13 cellular contexts compared by ENCODE assay signal in genomic region chr9:80649001-80649420, GRCh38.
DNase-seq lines count a peak whose midpoint lies in the region; ATAC-seq, FAIRE-seq and TF ChIP-seq lines count a peak whose summit lies in the region.
"Had no signal": no experiment of that assay in that cellular context is flagged by ENCODE, and none has a peak within 500 bp of the region (broad histone marks: within the 10 kb centered on the region; RNA-seq: fewer than 3 reads in every experiment).

No MANE protein-coding gene starts in this region.

- TF ChIP-seq POLR2A in GM12892 (IDR thresholded peaks at IDR 0.05; ENCODE audit: low read depth, low read length), result no peak

- H3K4me3 ChIP-seq in SJSA1, result no peak overlapping the region
- H3K4me3 ChIP-seq in fibroblast of villous mesenchyme (ENCODE audit: low read depth, low read length), result no peak overlapping the region
- no peak overlapping the region for H3K4me3 ChIP-seq in osteoblast (ENCODE audit: insufficient read depth, low read length)

- H3K27me3 ChIP-seq in SJSA1 (replicated peaks), result no peaks in the 10 kb centered on the region
- H3K27me3 ChIP-seq in osteoblast (ENCODE audit: insufficient read depth, low read length), result no peaks in the 10 kb centered on the region
- H3K27me3 ChIP-seq: neutrophil had no signal

- H3K27ac ChIP-seq in SJSA1 (peak overlapping the region; percentile 75), osteoblast (ENCODE audit: low read depth, low read length) (peak overlapping the region; percentile 70)
- H3K27ac ChIP-seq: C4-2B, neutrophil had no signal

- H2AFZ ChIP-seq in osteoblast (ENCODE audit: low read length), result no peak overlapping the region

- no peaks in the 10 kb centered on the region for H3K79me2 ChIP-seq in osteoblast (ENCODE audit: insufficient read depth, low read length)

- no peaks in the 10 kb centered on the region for H4K20me1 ChIP-seq in osteoblast (ENCODE audit: insufficient read depth, low read length)

- H3K36me3 ChIP-seq in SJSA1 (no peaks in the 10 kb centered on the region), osteoblast (ENCODE audit: insufficient read depth, low read length) (no peaks in the 10 kb centered on the region)
- H3K36me3 ChIP-seq: neutrophil had no signal

- DNase-seq in AG08395 (ENCODE audit: low spot score), result peak; percentile 78
- peak; percentile 50 to 53 for DNase-seq in SJSA1 (ENCODE audit: low read depth in 1 of 2, low spot score in 2 of 2)
- DNase-seq in fibroblast of villous mesenchyme (ENCODE audit: low read depth), result peak; percentile 74
- peak; percentile 66 for DNase-seq in osteoblast (ENCODE audit: insufficient read length, low spot score, missing footprints)
- no peak for DNase-seq in GM12892 (ENCODE audit: insufficient read length)
- DNase-seq in SIG-M5 treated with dmso at 0.1 percent for 504 hours (lab: John Stamatoyannopoulos, UW; ENCODE audit: unreplicated experiment), result no peak
- no peak for DNase-seq in SKM-1 treated with dmso at 0.1 percent for 144 hours (lab: John Stamatoyannopoulos, UW; ENCODE audit: unreplicated experiment)
- DNase-seq: activated B cell treated with CpG ODN at 0.5 μM for 24 hours; activated naive CD4-positive, alpha-beta T cell treated with anti-CD3 and anti-CD28 coated beads, Interleukin-2, amount 50 U/mL, for 16 hours; NCI-H1417 had no signal

- H3K9me3 ChIP-seq in SJSA1 (replicated peaks) (no peaks in the 10 kb centered on the region), osteoblast (ENCODE audit: low read depth, low read length) (no peaks in the 10 kb centered on the region)
- H3K9me3 ChIP-seq: neutrophil had no signal

- H3K4me2 ChIP-seq in osteoblast (ENCODE audit: insufficient read depth, low read length), result peak overlapping the region; percentile 33

- H3K4me1 ChIP-seq in SJSA1 (replicated peaks) (peaks cover 21% of the 10 kb centered on the region), osteoblast (ENCODE audit: insufficient read depth, low read length) (peaks cover 42% of the 10 kb centered on the region)

- ATAC-seq in GM18511 (IDR thresholded peaks at IDR 0.05; ENCODE audit: unreplicated experiment), result no peak

- FAIRE-seq in GM12892 (lab: Jason Lieb, UNC), result no peak

- TF ChIP-seq CTCF in fibroblast of villous mesenchyme (IDR thresholded peaks at IDR 0.05; ENCODE audit: insufficient read depth, low read depth, low read length) (no peak), osteoblast (IDR thresholded peaks at IDR 0.05; ENCODE audit: extremely low read depth, low read depth, low read length) (no peak)

Comparison
In these comparisons a context has a peak if more than half of its experiments do, and no peak if none do; other contexts are left out.
1. DNase-seq: peak in AG08395 (single experiment), SJSA1 (2 of 2), fibroblast of villous mesenchyme (single experiment) and osteoblast (single experiment); none in GM12892 (single experiment), SIG-M5 treated with dmso at 0.1 percent for 504 hours (single experiment) and SKM-1 treated with dmso at 0.1 percent for 144 hours (single experiment).